In the genomic region with DNA sequence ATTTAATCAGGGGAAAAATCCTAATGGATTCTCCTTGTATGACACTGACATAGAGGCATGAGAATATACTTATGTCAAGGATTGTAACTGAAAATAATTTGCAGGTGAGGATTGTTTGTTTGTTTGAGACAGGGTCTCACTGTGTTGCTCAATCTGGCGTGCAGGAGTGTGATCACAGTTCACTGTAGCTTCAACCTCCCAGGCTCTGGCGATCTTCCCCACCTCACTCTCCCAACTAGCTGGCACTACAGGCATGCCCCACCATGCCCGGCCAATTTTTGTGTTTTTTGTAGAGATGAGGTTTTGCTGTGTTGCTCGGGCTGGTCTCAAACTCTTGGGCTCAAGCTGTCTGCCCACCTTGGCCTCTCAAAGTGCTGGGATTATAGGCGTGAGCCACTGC, we compare ENCODE assay signal across 17 cellular contexts.
DNase-seq lines count a peak whose midpoint lies in the region; ATAC-seq and TF ChIP-seq lines count a peak whose summit lies in the region.
"Had no signal": no experiment of that assay in that cellular context is flagged by ENCODE, and none has a peak within 500 bp of the region (broad histone marks: within the 10 kb centered on the region; RNA-seq: fewer than 3 reads in every experiment).

No MANE protein-coding gene starts in this region.

- H3K9ac ChIP-seq in HCT116 (ENCODE audit: low read length) (peak overlapping the region; percentile 58), SK-N-SH (peak overlapping the region; percentile 70)

- POLR2A ChIA-PET in HCT116 (lab: Charles Lee) (no interaction called here), SK-N-SH (lab: Yijun Ruan, JAX) (no interaction called here)

- no peak for TF ChIP-seq RAD21 in HCT116 (IDR thresholded peaks at IDR 0.05; ENCODE audit: low read depth)
- no peak for TF ChIP-seq RAD21 in SK-N-SH (IDR thresholded peaks at IDR 0.05; ENCODE audit: low read length)

- H3K4me1 ChIP-seq in HCT116 (ENCODE audit: control insufficient read depth in 1 of 2, insufficient read depth in 2 of 2, low read length in 2 of 2) (peaks cover 60 to 74% of the 10 kb centered on the region in 2 experiments), SK-N-SH (ENCODE audit: control insufficient read depth in 1 of 2, insufficient read depth in 2 of 2, low read depth in 1 of 2, low read length in 1 of 2) (peaks cover 0 to 61% of the 10 kb centered on the region in 2 experiments; a peak in 3 of 4 replicates), foreskin keratinocyte (peaks cover 57% of the 10 kb centered on the region), thyroid gland (no peaks in the 10 kb centered on the region)

- intact Hi-C loops in HCT116 (cut with micrococcal nuclease) = no loop called here
- intact Hi-C loops in thyroid gland (cut with DNase I) = no loop called here

- H4K20me1 ChIP-seq in HCT116 (ENCODE audit: insufficient read depth) (no peaks in the 10 kb centered on the region), SK-N-SH (ENCODE audit: insufficient read depth) (no peaks in the 10 kb centered on the region)

- CTCF ChIA-PET in HCT116 (lab: Charles Lee) = no interaction called here
- CTCF ChIA-PET in SK-N-SH (lab: Yijun Ruan, JAX) = no interaction called here

- H3K27ac ChIP-seq in HCT116 (ENCODE audit: low read depth, low read length) = peak overlapping the region; percentile 100
- peak overlapping the region; percentile 82 to 97; a peak in 3 of 4 replicates for H3K27ac ChIP-seq in SK-N-SH (ENCODE audit: low read depth in 2 of 2, low read length in 1 of 2)
- peak overlapping the region; percentile 44 for H3K27ac ChIP-seq in foreskin keratinocyte
- no peak overlapping the region for H3K27ac ChIP-seq in thyroid gland
- H3K27ac ChIP-seq: HL-60, SJSA1 had no signal

- no TSS peak for BruUV-seq in HCT116 (replicated peaks; lab: Mats Ljungman, UMichigan)

- H2AFZ ChIP-seq in HCT116 (ENCODE audit: low read depth, low read length, poor library complexity, severe bottlenecking) = no peak overlapping the region
- 0 out of 2 replicates have a peak overlapping the region, but pooled peaks have one; percentile 70 for H2AFZ ChIP-seq in SK-N-SH (ENCODE audit: low read depth)

- 47% methylated on average over 5 of the region's 5 CpGs for WGBS in SK-N-SH (ENCODE audit: low lambda C conversion rate)
- WGBS in thyroid gland, 2 donors = 47 to 48% methylated on average over 5 of the region's 5 CpGs

- TF ChIP-seq CTCF in HCT116 (IDR thresholded peaks at IDR 0.05 in 2 of 3, conservative IDR thresholded peaks at IDR 0.05 in 1 of 3; ENCODE audit: borderline replicate concordance in 1 of 3, insufficient read depth in 1 of 3, low read depth in 2 of 3, low read length in 2 of 3) = no peak
- no peak for TF ChIP-seq CTCF in SK-N-SH (IDR thresholded peaks at IDR 0.05)
- TF ChIP-seq CTCF in foreskin keratinocyte (conservative IDR thresholded peaks at IDR 0.05) = no peak
- TF ChIP-seq CTCF in thyroid gland (IDR thresholded peaks at IDR 0.05) = no peak

- DNase-seq in HCT116 (ENCODE audit: low read depth, low spot score) (no peak), SK-N-SH (no peak), foreskin keratinocyte (peak in 1 of 2 donors; percentile 52), thyroid gland (peak; percentile 19 to 29), EL (no peak)
- no peak for DNase-seq in stimulated activated CD4-positive, alpha-beta T cell treated with anti-CD3 and anti-CD28 coated beads, Interleukin-15, amount 100 ng/mL, for 24 hours
- DNase-seq: CD8-positive, alpha-beta T cell; DMS79; H7; NCI-H1417 treated with DMSO at 0.1 percent for 48 hours; NCI-H2029; NCI-H2171; NCI-H446; NCI-H69 had no signal

- RAD21 ChIA-PET in HCT116 (lab: Charles Lee; ENCODE audit: low non-redundant PET in 1 of 2, low total read pairs in 2 of 2, uncharacterized antibody in 2 of 2, unreplicated experiment in 2 of 2) = no interaction called here

- H3K4me2 ChIP-seq in HCT116 (ENCODE audit: low read length) (0 out of 2 replicates have a peak overlapping the region, but pooled peaks have one; percentile 57), SK-N-SH (peak overlapping the region; percentile 41)

- H3K4me3 ChIP-seq in HCT116 (replicated peaks in 1 of 2; ENCODE audit: low read depth in 1 of 2, low read length in 2 of 2) (no peak overlapping the region), SK-N-SH (ENCODE audit: low read depth in 2 of 2, low read length in 1 of 2) (no peak overlapping the region; a peak in 1 of 4 replicates), thyroid gland (replicated peaks in 1 of 3) (no peak overlapping the region)
- H3K4me3 ChIP-seq: SJSA1 had no signal

- no peaks in the 10 kb centered on the region for H3K9me2 ChIP-seq in HCT116 (ENCODE audit: insufficient read depth)
- no peaks in the 10 kb centered on the region for H3K9me2 ChIP-seq in SK-N-SH

- TF ChIP-seq EP300 in SK-N-SH (IDR thresholded peaks at IDR 0.05; ENCODE audit: borderline replicate concordance in 1 of 2, low read depth in 1 of 2, low read length in 1 of 2) = no peak

- H3K79me2 ChIP-seq in HCT116 (ENCODE audit: insufficient read depth, low read length) (no peaks in the 10 kb centered on the region), SK-N-SH (ENCODE audit: insufficient read depth) (peaks cover 32% of the 10 kb centered on the region)

- H3K27me3 ChIP-seq in HCT116 (ENCODE audit: insufficient read depth, low read length) (no peaks in the 10 kb centered on the region), SK-N-SH (ENCODE audit: insufficient read depth) (no peaks in the 10 kb centered on the region), foreskin keratinocyte (no peaks in the 10 kb centered on the region), thyroid gland (no peaks in the 10 kb centered on the region)
- H3K27me3 ChIP-seq: SJSA1 had no signal

- ATAC-seq in HCT116 (no peak), foreskin keratinocyte (no peak), HG02571 (IDR thresholded peaks at IDR 0.05; ENCODE audit: unreplicated experiment) (no peak)
- ATAC-seq: CD8-positive, alpha-beta T cell had no signal

- H3F3A ChIP-seq in SK-N-SH (replicated peaks; ENCODE audit: insufficient read depth) = peaks cover 60% of the 10 kb centered on the region

- no peaks in the 10 kb centered on the region for H3K9me3 ChIP-seq in HCT116 (ENCODE audit: control insufficient read depth in 1 of 2, insufficient read depth in 1 of 2, low read depth in 1 of 2, low read length in 2 of 2)
- no peaks in the 10 kb centered on the region for H3K9me3 ChIP-seq in SK-N-SH
- no peaks in the 10 kb centered on the region for H3K9me3 ChIP-seq in thyroid gland

- H3K36me3 ChIP-seq in HCT116 (ENCODE audit: control insufficient read depth in 1 of 2, insufficient read depth in 2 of 2, low read length in 2 of 2) (no peaks in the 10 kb centered on the region), SK-N-SH (replicated peaks in 1 of 2; ENCODE audit: control insufficient read depth in 1 of 2, insufficient read depth in 2 of 2, low read length in 1 of 2) (no peaks in the 10 kb centered on the region), thyroid gland (no peaks in the 10 kb centered on the region)
- H3K36me3 ChIP-seq: SJSA1 had no signal

- no peak for TF ChIP-seq POLR2A in HCT116 (IDR thresholded peaks at IDR 0.05; ENCODE audit: borderline replicate concordance, extremely low read depth, insufficient read depth, insufficient read length)
- no peak for TF ChIP-seq POLR2A in thyroid gland (IDR thresholded peaks at IDR 0.05)

TF ChIP-seq in HCT116, 20 proteins besides CTCF, POLR2A, EP300 and RAD21 (continues in another document):
- TF ChIP-seq MAX (IDR thresholded peaks at IDR 0.05) = no peak
- no peak for TF ChIP-seq JUND (IDR thresholded peaks at IDR 0.05)
- TF ChIP-seq EGR1 (IDR thresholded peaks at IDR 0.05; ENCODE audit: low read depth) = no peak
- TF ChIP-seq EZH2 (IDR thresholded peaks at IDR 0.05) = no peak
- TF ChIP-seq ZFX (IDR thresholded peaks at IDR 0.05) = no peak
- no peak for TF ChIP-seq SRF (IDR thresholded peaks at IDR 0.05; ENCODE audit: low read depth)
- TF ChIP-seq SIN3A (IDR thresholded peaks at IDR 0.05; ENCODE audit: low read depth) = no peak
- no peak for TF ChIP-seq CBX3 (IDR thresholded peaks at IDR 0.05; ENCODE audit: low read depth)
- TF ChIP-seq SP1 (IDR thresholded peaks at IDR 0.05; ENCODE audit: low read depth) = no peak

TF ChIP-seq in SK-N-SH, 30 proteins besides CTCF, POLR2A, EP300 and RAD21:
- TF ChIP-seq YY1 (IDR thresholded peaks at IDR 0.05; ENCODE audit: low read depth) (0 out of 2 replicates have a peak, but pooled peaks have one; percentile 31), CHD2 (IDR thresholded peaks at IDR 0.05; ENCODE audit: low read length, partially characterized antibody) (no peak), NFIC (IDR thresholded peaks at IDR 0.05; ENCODE audit: borderline replicate concordance) (0 out of 2 replicates have a peak, but pooled peaks have one; percentile 13)
- TF ChIP-seq, protein P1, sequence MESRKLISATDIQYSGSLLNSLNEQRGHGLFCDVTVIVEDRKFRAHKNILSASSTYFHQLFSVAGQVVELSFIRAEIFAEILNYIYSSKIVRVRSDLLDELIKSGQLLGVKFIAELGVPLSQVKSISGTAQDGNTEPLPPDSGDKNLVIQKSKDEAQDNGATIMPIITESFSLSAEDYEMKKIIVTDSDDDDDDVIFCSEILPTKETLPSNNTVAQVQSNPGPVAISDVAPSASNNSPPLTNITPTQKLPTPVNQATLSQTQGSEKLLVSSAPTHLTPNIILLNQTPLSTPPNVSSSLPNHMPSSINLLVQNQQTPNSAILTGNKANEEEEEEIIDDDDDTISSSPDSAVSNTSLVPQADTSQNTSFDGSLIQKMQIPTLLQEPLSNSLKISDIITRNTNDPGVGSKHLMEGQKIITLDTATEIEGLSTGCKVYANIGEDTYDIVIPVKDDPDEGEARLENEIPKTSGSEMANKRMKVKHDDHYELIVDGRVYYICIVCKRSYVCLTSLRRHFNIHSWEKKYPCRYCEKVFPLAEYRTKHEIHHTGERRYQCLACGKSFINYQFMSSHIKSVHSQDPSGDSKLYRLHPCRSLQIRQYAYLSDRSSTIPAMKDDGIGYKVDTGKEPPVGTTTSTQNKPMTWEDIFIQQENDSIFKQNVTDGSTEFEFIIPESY (IDR thresholded peaks at IDR 0.05; ENCODE audit: borderline replicate concordance, low read depth) = no peak

Comparison
In these comparisons a context has a peak if more than half of its experiments do, and no peak if none do; other contexts are left out.
1. DNase-seq: peak in thyroid gland (2 of 2); none in HCT116 (single experiment), SK-N-SH (single experiment), stimulated activated CD4-positive, alpha-beta T cell treated with anti-CD3 and anti-CD28 coated beads, Interleukin-15, amount 100 ng/mL, for 24 hours (single experiment) and EL (single experiment).
2. H3K27ac ChIP-seq: peak in HCT116 (single experiment), SK-N-SH (2 of 2) and foreskin keratinocyte (single experiment); none in thyroid gland (0 of 3).
3. Of the 11 proteins assayed by ChIP-seq in both SK-N-SH and HCT116: peak only in SK-N-SH: YY1; only in HCT116: none; in both: none; in neither: 10.